In genomic region chr7:154503962-154504550, GRCh38 we compare ENCODE assay signal across 9 cellular contexts.
DNase-seq lines count a peak whose midpoint lies in the region; ATAC-seq and TF ChIP-seq lines count a peak whose summit lies in the region.
"Had no signal": no experiment of that assay in that cellular context is flagged by ENCODE, and none has a peak within 500 bp of the region (broad histone marks: within the 10 kb centered on the region; RNA-seq: fewer than 3 reads in every experiment).

No MANE protein-coding gene starts in this region.

- ATAC-seq in upper lobe of left lung (ENCODE audit: low FRiP score in 2 of 2) (no peak), esophagus mucosa (no peak)

- no peak overlapping the region for H3K27ac ChIP-seq in right atrium auricular region
- H3K27ac ChIP-seq in upper lobe of left lung: no peak overlapping the region
- H3K27ac ChIP-seq in tibial artery: no peak overlapping the region
- H3K27ac ChIP-seq: BLaER1 had no signal

- no peak for TF ChIP-seq EP300 in upper lobe of left lung (IDR thresholded peaks at IDR 0.05)

- 55 to 56% methylated on average over 5 of the region's 5 CpGs for WGBS in upper lobe of left lung, 2 donors

- H3K36me3 ChIP-seq in right atrium auricular region (no peaks in the 10 kb centered on the region), upper lobe of left lung (no peaks in the 10 kb centered on the region), tibial artery (no peaks in the 10 kb centered on the region)
- H3K36me3 ChIP-seq: BLaER1 had no signal

- no peaks in the 10 kb centered on the region for H3K27me3 ChIP-seq in right atrium auricular region
- H3K27me3 ChIP-seq in upper lobe of left lung: no peaks in the 10 kb centered on the region
- H3K27me3 ChIP-seq in tibial artery: no peaks in the 10 kb centered on the region
- H3K27me3 ChIP-seq: BLaER1 had no signal

- TF ChIP-seq CTCF in right atrium auricular region (IDR thresholded peaks at IDR 0.05) (peak; percentile 48 to 74), upper lobe of left lung (IDR thresholded peaks at IDR 0.05) (peak in 5 of 6 experiments; percentile 28 to 51 (median 43)), tibial artery (IDR thresholded peaks at IDR 0.05) (peak in 1 of 2 experiments; percentile 26)

- intact Hi-C loops in tibial artery (cut with DNase I; ENCODE audit: low total_unique reads): no loop called here

- H3K4me3 ChIP-seq in right atrium auricular region: no peak overlapping the region
- H3K4me3 ChIP-seq in upper lobe of left lung: no peak overlapping the region
- no peak overlapping the region for H3K4me3 ChIP-seq in tibial artery
- H3K4me3 ChIP-seq: BLaER1 had no signal

- H3K9me3 ChIP-seq in right atrium auricular region (no peaks in the 10 kb centered on the region), upper lobe of left lung (no peaks in the 10 kb centered on the region), tibial artery (peaks cover 0 to 7% (median 0%) of the 10 kb centered on the region in 3 donors)

- in situ Hi-C loops in SK-MEL-5 (cut with HindIII; ENCODE audit: low pct_unique_long_range_greater_than_20kb, low sequenced_read_pairs): no loop called here

- H3K4me1 ChIP-seq in right atrium auricular region (no peaks in the 10 kb centered on the region), upper lobe of left lung (no peaks in the 10 kb centered on the region), tibial artery (no peaks in the 10 kb centered on the region)
- H3K4me1 ChIP-seq: BLaER1 had no signal

- TF ChIP-seq POLR2A in upper lobe of left lung (IDR thresholded peaks at IDR 0.05): no peak

- DNase-seq in NCI-H2196 (lab: John Stamatoyannopoulos, UW; ENCODE audit: unreplicated experiment) (peak; percentile 24), NCI-H2196 treated with DMSO at 0.1 percent for 48 hours (lab: John Stamatoyannopoulos, UW; ENCODE audit: unreplicated experiment) (no peak), M059J (ENCODE audit: low read depth) (peak; percentile 16), SK-MEL-5 (ENCODE audit: low read depth, low spot score) (peak; percentile 72), right atrium auricular region (ENCODE audit: low spot score) (no peak), upper lobe of left lung (no peak), tibial artery (no peak)

Comparison
In these comparisons a context has a peak if more than half of its experiments do, and no peak if none do; other contexts are left out.
1. DNase-seq: peak in NCI-H2196 (single experiment), M059J (single experiment) and SK-MEL-5 (single experiment); none in NCI-H2196 treated with DMSO at 0.1 percent for 48 hours (single experiment), right atrium auricular region (single experiment), upper lobe of left lung (0 of 2) and tibial artery (0 of 2).